ENCODE assay signal across 21 cellular contexts in the genomic region with DNA sequence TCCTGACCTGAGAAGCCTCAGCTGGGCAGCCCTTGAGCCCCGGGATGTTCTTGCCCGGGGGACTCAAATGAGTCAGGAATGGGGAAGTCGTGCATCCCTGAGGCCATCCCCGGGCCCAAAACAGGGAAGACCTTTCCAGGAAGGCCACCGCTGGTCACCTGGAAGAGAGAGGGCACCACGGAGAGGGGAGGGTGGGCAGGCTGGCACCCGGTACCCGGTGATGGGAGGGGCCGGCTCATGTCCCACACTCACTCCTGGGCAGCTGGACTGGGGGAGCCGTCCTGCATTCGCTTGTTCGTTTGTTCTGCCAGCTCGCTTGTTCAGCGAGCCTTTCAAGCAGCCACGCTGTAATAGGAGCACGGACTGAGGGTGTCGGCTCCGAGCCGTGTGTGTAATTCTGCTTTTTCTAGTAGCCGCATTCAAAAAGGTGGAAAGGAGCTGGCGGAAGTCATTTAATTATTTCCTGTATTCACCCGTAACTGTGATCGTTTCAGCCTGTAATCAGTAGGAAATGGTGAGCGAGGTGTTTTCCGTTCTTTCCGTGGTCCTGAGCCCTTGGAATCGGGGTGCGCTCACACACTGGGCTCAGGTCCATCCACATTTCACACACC. TPM values are rescaled to one million over a fixed set of nuclear protein-coding genes. Genes with fewer than 3 reads are reported as not detected.
DNase-seq lines count a peak whose midpoint lies in the region; ATAC-seq lines count a peak whose summit lies in the region.
"Had no signal": no experiment of that assay in that cellular context is flagged by ENCODE, and none has a peak within 500 bp of the region (broad histone marks: within the 10 kb centered on the region; RNA-seq: fewer than 3 reads in every experiment).

No MANE protein-coding gene starts in this region.

- no peaks in the 10 kb centered on the region for H3K27me3 Mint-ChIP-seq in stimulated activated naive CD8-positive, alpha-beta T cell treated with anti-CD3 and anti-CD28 coated beads, Interleukin-15, Interleukin-2, amounts not matched to agents 100 ng/mL and 50 ng/mL, for 24 hours
- peaks cover 3 to 39% (median 17%) of the 10 kb centered on the region in 3 donors for H3K27me3 Mint-ChIP-seq in naive B cell

- H3K9me3 Mint-ChIP-seq in stimulated activated naive CD8-positive, alpha-beta T cell treated with anti-CD3 and anti-CD28 coated beads, Interleukin-15, Interleukin-2, amounts not matched to agents 100 ng/mL and 50 ng/mL, for 24 hours = no peaks in the 10 kb centered on the region
- no peaks in the 10 kb centered on the region for H3K9me3 Mint-ChIP-seq in naive B cell
- H3K9me3 Mint-ChIP-seq: activated T-helper 1 cell treated with anti-CD3 and anti-CD28 coated beads, Interleukin-12 subunit alpha, Interleukin-12 subunit beta, Interleukin-2, Interleukin-4 antibody, amounts not matched to agents 30 ng/mL and 10 ng/mL and 1 ng/mL, durations not matched to agents 14 hours and 24 hours and 36 hours; endodermal cell; HFFc6 had no signal

- no peaks in the 10 kb centered on the region for H3K36me3 Mint-ChIP-seq in stimulated activated naive CD8-positive, alpha-beta T cell treated with anti-CD3 and anti-CD28 coated beads, Interleukin-15, Interleukin-2, amounts not matched to agents 100 ng/mL and 50 ng/mL, for 24 hours (ENCODE audit: low read depth)
- H3K36me3 Mint-ChIP-seq in naive B cell = no peaks in the 10 kb centered on the region

- H3K4me3 Mint-ChIP-seq in stimulated activated naive CD8-positive, alpha-beta T cell treated with anti-CD3 and anti-CD28 coated beads, Interleukin-15, Interleukin-2, amounts not matched to agents 100 ng/mL and 50 ng/mL, for 24 hours = no peak overlapping the region
- H3K4me3 Mint-ChIP-seq in naive B cell = peak overlapping the region in 7 of 8 donors; percentile 57 to 74 (median 69)
- H3K4me3 Mint-ChIP-seq: activated T-helper 1 cell treated with anti-CD3 and anti-CD28 coated beads, Interleukin-12 subunit alpha, Interleukin-12 subunit beta, Interleukin-2, Interleukin-4 antibody, amounts not matched to agents 30 ng/mL and 10 ng/mL and 1 ng/mL, durations not matched to agents 14 hours and 24 hours and 36 hours; endodermal cell; HFFc6 had no signal

- H3K4me1 Mint-ChIP-seq in stimulated activated naive CD8-positive, alpha-beta T cell treated with anti-CD3 and anti-CD28 coated beads, Interleukin-15, Interleukin-2, amounts not matched to agents 100 ng/mL and 50 ng/mL, for 24 hours (ENCODE audit: low read depth) = peaks cover 5% of the 10 kb centered on the region
- peaks cover 5 to 10% (median 8%) of the 10 kb centered on the region in 3 donors for H3K4me1 Mint-ChIP-seq in naive B cell

- peak overlapping the region; percentile 31 for H3K27ac Mint-ChIP-seq in stimulated activated naive CD8-positive, alpha-beta T cell treated with anti-CD3 and anti-CD28 coated beads, Interleukin-15, Interleukin-2, amounts not matched to agents 100 ng/mL and 50 ng/mL, for 24 hours
- H3K27ac Mint-ChIP-seq in naive B cell = peak overlapping the region in 4 of 6 donors; percentile 64 to 85 (median 72)
- H3K27ac Mint-ChIP-seq: activated T-helper 1 cell treated with anti-CD3 and anti-CD28 coated beads, Interleukin-12 subunit alpha, Interleukin-12 subunit beta, Interleukin-2, Interleukin-4 antibody, amounts not matched to agents 30 ng/mL and 10 ng/mL and 1 ng/mL, durations not matched to agents 14 hours and 24 hours and 36 hours; endodermal cell; HFFc6 had no signal

- no peak for ATAC-seq in stimulated activated naive CD8-positive, alpha-beta T cell treated with anti-CD3 and anti-CD28 coated beads, Interleukin-15, Interleukin-2, amounts not matched to agents 100 U/mL and 50 U/mL, for 24 hours
- peak; percentile 55 to 68 for ATAC-seq in naive B cell (ENCODE audit: low read depth in 2 of 2)
- ATAC-seq: psoas muscle had no signal

- no peak for DNase-seq in stimulated activated naive CD8-positive, alpha-beta T cell treated with anti-CD3 and anti-CD28 coated beads, Interleukin-15, Interleukin-2, amounts not matched to agents 100 U/mL and 50 U/mL, for 24 hours
- DNase-seq in UCSD-AML1 (lab: John Stamatoyannopoulos, UW; ENCODE audit: unreplicated experiment) = peak; percentile 57
- no peak for DNase-seq in naive B cell
- no peak for DNase-seq in RKO (ENCODE audit: low spot score)
- DNase-seq in OCI-M2 (lab: John Stamatoyannopoulos, UW; ENCODE audit: unreplicated experiment) = no peak
- no peak for DNase-seq in GF-D8 (lab: John Stamatoyannopoulos, UW)
- DNase-seq in cerebellum (ENCODE audit: low spot score) = no peak
- DNase-seq: activated CD8-positive, alpha-beta memory T cell treated with anti-CD3 and anti-CD28 coated beads for 24 hours; amygdala; Calu3; endodermal cell; left ventricle myocardium inferior; NCI-H69; psoas muscle; RPMI8226; SW 1271 had no signal

RNA-seq across cellular contexts. Expression of a gene that starts 48.4 kb away (rescaled TPM):
- not detected for polyA plus RNA-seq in naive B cell (ENCODE audit: low read depth in 6 of 6)
- not detected for total RNA-seq in cerebellum
- total RNA-seq: activated T-helper 1 cell treated with anti-CD3 and anti-CD28 coated beads, Interleukin-12 subunit alpha, Interleukin-12 subunit beta, Interleukin-2, Interleukin-4 antibody, amounts not matched to agents 30 ng/mL and 10 ng/mL and 1 ng/mL, durations not matched to agents 14 hours and 24 hours and 36 hours; Calu3; chondrocyte; endodermal cell; fibroblast of villous mesenchyme; HFFc6 had no signal

RNA-seq across cellular contexts. Expression of a gene that starts 51.6 kb away (rescaled TPM):
- not detected for polyA plus RNA-seq in naive B cell (ENCODE audit: low read depth in 6 of 6)
- total RNA-seq in cerebellum = 0.36 TPM
- total RNA-seq: fibroblast of villous mesenchyme, HFFc6 had no signal

RNA-seq across cellular contexts. Expression of a gene that starts 54.0 kb away (rescaled TPM):
- polyA plus RNA-seq in naive B cell (ENCODE audit: low read depth in 6 of 6) = 10 to 100 TPM; 23.4 to 58.3 (median 27.7) TPM
- 13.2 TPM for total RNA-seq in cerebellum
